ENCODE assay signal across 13 cellular contexts in genomic region chr17:77779711-77780539, GRCh38.
DNase-seq lines count a peak whose midpoint lies in the region; ATAC-seq, FAIRE-seq and TF ChIP-seq lines count a peak whose summit lies in the region.
"Had no signal": no experiment of that assay in that cellular context is flagged by ENCODE, and none has a peak within 500 bp of the region (broad histone marks: within the 10 kb centered on the region; RNA-seq: fewer than 3 reads in every experiment).

No MANE protein-coding gene starts in this region.

- no peaks in the 10 kb centered on the region for H3K9me3 ChIP-seq in H1 (ENCODE audit: insufficient read depth in 2 of 2, low read depth in 1 of 2, low read length in 1 of 2)
- H3K9me3 ChIP-seq: mucosa of descending colon had no signal

- peak overlapping the region; percentile 68; the same call in 1 of the 2 replicates for H2BK5ac ChIP-seq in H1 (ENCODE audit: low read depth, low read length)

- H4K20me1 ChIP-seq in H1 (replicated peaks in 1 of 2; ENCODE audit: control insufficient read depth in 1 of 2, insufficient read depth in 2 of 2, low read length in 2 of 2): peaks cover 0 to 3% of the 10 kb centered on the region in 2 experiments

- H2AFZ ChIP-seq in H1 (ENCODE audit: low read length): no peak overlapping the region

- H3K14ac ChIP-seq in H1 (ENCODE audit: insufficient read length): no peak overlapping the region

- no peaks in the 10 kb centered on the region for H3K79me1 ChIP-seq in H1 (ENCODE audit: low read depth, low read length)

- H2AK5ac ChIP-seq in H1 (ENCODE audit: low read depth, low read length): peak overlapping the region; percentile 7; the same call in 1 of the 2 replicates

- H3K4me1 ChIP-seq in H1 (replicated peaks in 1 of 4; ENCODE audit: control insufficient read depth in 3 of 4, insufficient read depth in 4 of 4, low read length in 3 of 4): peaks cover 0 to 15% (median 7%) of the 10 kb centered on the region in 4 experiments; a peak in 5 of 7 replicates

- H3K36me3 Mint-ChIP-seq in activated CD4-positive, alpha-beta T cell treated with anti-CD3 and anti-CD28 coated beads, Interleukin-2, amount 10 ng/mL, durations not matched to agents 7 days and 5 days (ENCODE audit: low read depth): no peaks in the 10 kb centered on the region

- H2BK12ac ChIP-seq in H1 (ENCODE audit: low read depth, low read length): peak overlapping the region; percentile 44; the same call in 1 of the 2 replicates

- H4K5ac ChIP-seq in H1 (ENCODE audit: insufficient read length, low read depth, low read length): no peak overlapping the region

- H2BK120ac ChIP-seq in H1 (replicated peaks; ENCODE audit: low read depth, low read length): no peak overlapping the region

- H3K36me3 ChIP-seq in H1 (ENCODE audit: control insufficient read depth in 2 of 4, insufficient read depth in 4 of 4, low read length in 3 of 4): no peaks in the 10 kb centered on the region

- no peak overlapping the region for H3K4me2 ChIP-seq in H1 (ENCODE audit: insufficient read depth in 1 of 2, low read depth in 2 of 2, low read length in 2 of 2)

- TF ChIP-seq RAD21 in H1 (IDR thresholded peaks at IDR 0.05 in 1 of 2, conservative IDR thresholded peaks at IDR 0.05 in 1 of 2; ENCODE audit: low read depth in 2 of 2, low read length in 2 of 2): no peak

- FAIRE-seq in H1 (lab: Jason Lieb, UNC): no peak
- FAIRE-seq: A204.1 had no signal

- TF ChIP-seq POLR2A in H1 (IDR thresholded peaks at IDR 0.05; ENCODE audit: control extremely low read depth in 1 of 2, low read depth in 2 of 2, low read length in 2 of 2): no peak

- H3K4me3 Mint-ChIP-seq in activated CD4-positive, alpha-beta T cell treated with anti-CD3 and anti-CD28 coated beads, Interleukin-2, amount 10 ng/mL, durations not matched to agents 7 days and 5 days: no peak overlapping the region
- H3K4me3 Mint-ChIP-seq: T-helper 1 cell treated with Interleukin-12 subunit alpha and Interleukin-12 subunit beta and Interleukin-4 antibody, amounts not matched to agents 30 μg/mL and 1 μg/mL, for 36 hours had no signal

- TF ChIP-seq CTCF in H1 (IDR thresholded peaks at IDR 0.05; ENCODE audit: control extremely low read depth in 1 of 3, insufficient read depth in 1 of 3, low read depth in 1 of 3, low read length in 3 of 3): no peak

- H3K23ac ChIP-seq in H1 (ENCODE audit: insufficient read length): no peak overlapping the region

- TF ChIP-seq EP300 in H1 (IDR thresholded peaks at IDR 0.05; ENCODE audit: borderline replicate concordance in 1 of 2, low read depth in 2 of 2, low read length in 2 of 2): no peak

- CTCF ChIA-PET in H1 (lab: Charles Lee; ENCODE audit: partially characterized antibody): interaction anchor here (0.5 to 1.3 kb wide), 4 partner anchors 11 to 1292 kb away, joined by 3 read pairs; no protein-coding TSS in a partner anchor
- CTCF ChIA-PET in activated CD4-positive, alpha-beta T cell treated with anti-CD3 and anti-CD28 coated beads, Interleukin-2, amount 10 ng/mL, durations not matched to agents 7 days and 5 days (lab: Charles Lee): no interaction called here

- H3K4ac ChIP-seq in H1 (replicated peaks; ENCODE audit: insufficient read length, low read depth, low read length): no peak overlapping the region

- no peak overlapping the region for H3K27ac Mint-ChIP-seq in activated CD4-positive, alpha-beta T cell treated with anti-CD3 and anti-CD28 coated beads, Interleukin-2, amount 10 ng/mL, durations not matched to agents 7 days and 5 days

- no peak overlapping the region for H3K56ac ChIP-seq in H1 (replicated peaks; ENCODE audit: insufficient read length, low read depth, low read length)

- H3K4me3 ChIP-seq in H1 (ENCODE audit: extremely low read depth in 1 of 4, insufficient read depth in 2 of 4, low read depth in 3 of 4, low read length in 4 of 4): no peak overlapping the region
- H3K4me3 ChIP-seq: mucosa of descending colon had no signal

- H2BK20ac ChIP-seq in H1 (ENCODE audit: low read length): no peak overlapping the region

- H3K9me3 Mint-ChIP-seq in activated CD4-positive, alpha-beta T cell treated with anti-CD3 and anti-CD28 coated beads, Interleukin-2, amount 10 ng/mL, durations not matched to agents 7 days and 5 days: no peaks in the 10 kb centered on the region
- H3K9me3 Mint-ChIP-seq: T-helper 1 cell treated with Interleukin-12 subunit alpha and Interleukin-12 subunit beta and Interleukin-4 antibody, amounts not matched to agents 30 μg/mL and 1 μg/mL, for 36 hours had no signal

- peaks cover 30 to 57% (median 44%) of the 10 kb centered on the region in 4 experiments for H3K27me3 ChIP-seq in H1 (replicated peaks in 1 of 4; ENCODE audit: control insufficient read depth in 3 of 4, extremely low read depth in 1 of 4, insufficient read depth in 3 of 4, low read length in 3 of 4)

- DNase-seq in NCI-H1694 (lab: John Stamatoyannopoulos, UW) (peak; percentile 38), NCI-H1694 treated with DMSO at 0.1 percent for 48 hours (lab: John Stamatoyannopoulos, UW) (no peak), H1 (ENCODE audit: low read depth in 1 of 2, low spot score in 2 of 2) (no peak), myocyte (ENCODE audit: low read depth) (peak; percentile 21), ureter (ENCODE audit: low spot score) (peak; percentile 64)
- no peak for DNase-seq in activated CD4-positive, alpha-beta T cell treated with anti-CD3 and anti-CD28 coated beads, Interleukin-2, amount 10 ng/mL, durations not matched to agents 7 days and 5 days
- DNase-seq: NCI-H526 treated with DMSO at 0.1 percent for 48 hours; stimulated activated naive CD4-positive, alpha-beta T cell had no signal

- H3K4me1 Mint-ChIP-seq in activated CD4-positive, alpha-beta T cell treated with anti-CD3 and anti-CD28 coated beads, Interleukin-2, amount 10 ng/mL, durations not matched to agents 7 days and 5 days: peaks cover 18% of the 10 kb centered on the region

- H3K9ac ChIP-seq in H1 (replicated peaks in 1 of 4; ENCODE audit: extremely low read depth in 1 of 4, low read depth in 3 of 4, low read length in 3 of 4): no peak overlapping the region

- ATAC-seq in GM21723 (IDR thresholded peaks at IDR 0.05; ENCODE audit: unreplicated experiment) (no peak), HG03045 (IDR thresholded peaks at IDR 0.05; ENCODE audit: unreplicated experiment) (no peak)

- H2BK15ac ChIP-seq in H1 (ENCODE audit: low read length): no peak overlapping the region

- no peak overlapping the region; the same call in 1 of the 2 replicates for H4K8ac ChIP-seq in H1 (ENCODE audit: extremely low read depth, insufficient read depth, low read length)

- H3K27me3 Mint-ChIP-seq in activated CD4-positive, alpha-beta T cell treated with anti-CD3 and anti-CD28 coated beads, Interleukin-2, amount 10 ng/mL, durations not matched to agents 7 days and 5 days: no peaks in the 10 kb centered on the region

- no peaks in the 10 kb centered on the region for H3K79me2 ChIP-seq in H1 (ENCODE audit: control insufficient read depth in 1 of 2, insufficient read depth in 2 of 2, low read length in 2 of 2)

- no peak overlapping the region for H3K27ac ChIP-seq in H1 (ENCODE audit: low read depth, low read length)

- POLR2A ChIA-PET in H1 (lab: Charles Lee; ENCODE audit: partially characterized antibody): no interaction called here
- POLR2A ChIA-PET in activated CD4-positive, alpha-beta T cell treated with anti-CD3 and anti-CD28 coated beads, Interleukin-2, amount 10 ng/mL, durations not matched to agents 7 days and 5 days (lab: Charles Lee): interaction anchor here (0.6 kb wide), 1 partner anchor 18 kb away, joined by 3 read pairs; no protein-coding TSS in a partner anchor

- H3K18ac ChIP-seq in H1 (ENCODE audit: extremely low read depth, low read length): peak overlapping the region; percentile 24; the same call in 1 of the 2 replicates

- H4K91ac ChIP-seq in H1 (replicated peaks; ENCODE audit: insufficient read length, low read length): no peak overlapping the region

- WGBS in H1 (ENCODE audit: extremely low coverage in 1 of 2, insufficient coverage in 1 of 2, insufficient read length in 1 of 2, insufficient replicate concordance in 2 of 2, low coverage in 1 of 2, low lambda C conversion rate in 2 of 2, missing lambda C conversion rate in 1 of 2), 2 experiments: 84% methylated on average over 20 of the region's 22 CpGs; no CpG with 5 or more reads in 1 of the 2 experiments

- H3K23me2 ChIP-seq in H1 (ENCODE audit: low read depth, low read length): no peaks in the 10 kb centered on the region; the same call in 1 of the 2 replicates

TF ChIP-seq in H1, 55 proteins besides CTCF, POLR2A, EP300 and RAD21:
- TF ChIP-seq BACH1 (IDR thresholded peaks at IDR 0.05; ENCODE audit: low read length) (no peak), TAF7 (optimal IDR thresholded peaks at IDR 0.05; ENCODE audit: borderline replicate concordance, low read depth, low read length) (no peak)

Comparison
In these comparisons a context has a peak if more than half of its experiments do, and no peak if none do; other contexts are left out.
1. DNase-seq: peak in NCI-H1694 (single experiment), myocyte (single experiment) and ureter (single experiment); none in NCI-H1694 treated with DMSO at 0.1 percent for 48 hours (single experiment), H1 (0 of 2) and activated CD4-positive, alpha-beta T cell treated with anti-CD3 and anti-CD28 coated beads, Interleukin-2, amount 10 ng/mL, durations not matched to agents 7 days and 5 days (single experiment).